In genomic region chr4:141347738-141348524, GRCh38 we compare ENCODE assay signal across 10 cellular contexts.
A peak's percentile ranks its signal among the peaks of the same experiment; 100 is the strongest.
DNase-seq lines count a peak whose midpoint lies in the region; ATAC-seq and TF ChIP-seq lines count a peak whose summit lies in the region.
"Had no signal": no experiment of that assay in that cellular context is flagged by ENCODE, and none has a peak within 500 bp of the region (broad histone marks: within the 10 kb centered on the region; RNA-seq: fewer than 3 reads in every experiment).

No MANE protein-coding gene starts in this region.

- no peak overlapping the region for H3K9ac ChIP-seq in OCI-LY3 (ENCODE audit: low read length)

- peaks cover 17% of the 10 kb centered on the region for H3K4me1 ChIP-seq in OCI-LY3 (ENCODE audit: low read length)

- H3K27me3 ChIP-seq in OCI-LY3 (ENCODE audit: low read depth, low read length), result no peaks in the 10 kb centered on the region

- H3K9me3 ChIP-seq in OCI-LY3 (ENCODE audit: insufficient read depth, low read length), result no peaks in the 10 kb centered on the region

- peak overlapping the region; percentile 10; the same call in 1 of the 2 replicates for H3K4me2 ChIP-seq in OCI-LY3 (ENCODE audit: low read length)

- H2AFZ ChIP-seq in OCI-LY3 (ENCODE audit: low read depth, low read length), result no peak overlapping the region

- ATAC-seq in GM21529 (IDR thresholded peaks at IDR 0.05; ENCODE audit: unreplicated experiment), result peak; percentile 37
- ATAC-seq in left lobe of liver, result peak; percentile 64
- no peak for ATAC-seq in HG03571 (IDR thresholded peaks at IDR 0.05; ENCODE audit: unreplicated experiment)
- ATAC-seq: activated CD8-positive, alpha-beta memory T cell treated with anti-CD3 and anti-CD28 coated beads, Interleukin-2, amount 10 ng/mL, durations not matched to agents 7 days and 5 days had no signal

- peak; percentile 26 for DNase-seq in ELR (ENCODE audit: low read depth)
- no peak for DNase-seq in left lobe of liver (ENCODE audit: low spot score)
- DNase-seq in glomerular visceral epithelial cell (ENCODE audit: extremely low spot score), result no peak
- DNase-seq in AG20443 (ENCODE audit: low spot score), result no peak
- no peak for DNase-seq in SKM-1 treated with dmso at 0.1 percent for 144 hours (lab: John Stamatoyannopoulos, UW; ENCODE audit: unreplicated experiment)
- DNase-seq: activated CD8-positive, alpha-beta memory T cell treated with anti-CD3 and anti-CD28 coated beads, Interleukin-2, amount 10 ng/mL, durations not matched to agents 7 days and 5 days; right cardiac atrium had no signal

- TF ChIP-seq CTCF in OCI-LY3 (IDR thresholded peaks at IDR 0.05; ENCODE audit: low read depth, low read length), result no peak

- no peaks in the 10 kb centered on the region for H4K20me1 ChIP-seq in OCI-LY3 (ENCODE audit: insufficient read depth, low read length)

- H3K4me3 ChIP-seq in OCI-LY3 (ENCODE audit: low read length), result no peak overlapping the region

- H3K27ac ChIP-seq in OCI-LY3 (ENCODE audit: low read length), result no peak overlapping the region

- no peaks in the 10 kb centered on the region for H3K36me3 ChIP-seq in OCI-LY3 (replicated peaks; ENCODE audit: low read depth, low read length)

- no peaks in the 10 kb centered on the region for H3K79me2 ChIP-seq in OCI-LY3 (ENCODE audit: low read length)
